9 cellular contexts compared by ENCODE assay signal in genomic region chr6:125957845-125958244, GRCh38. TPM values are rescaled to one million over a fixed set of nuclear protein-coding genes. Genes with fewer than 3 reads are reported as not detected.
A peak's percentile ranks its signal among the peaks of the same experiment; 100 is the strongest.
DNase-seq lines count a peak whose midpoint lies in the region; ATAC-seq and TF ChIP-seq lines count a peak whose summit lies in the region.
"Had no signal": no experiment of that assay in that cellular context is flagged by ENCODE, and none has a peak within 500 bp of the region (broad histone marks: within the 10 kb centered on the region; RNA-seq: fewer than 3 reads in every experiment).

No MANE protein-coding gene starts in this region.

- H3K27me3 Mint-ChIP-seq in activated CD4-positive, alpha-beta T cell treated with anti-CD3 and anti-CD28 coated beads, Interleukin-2, amount 10 ng/mL, durations not matched to agents 24 days and 14 days: peaks cover 1% of the 10 kb centered on the region
- H3K27me3 Mint-ChIP-seq: activated naive CD4-positive, alpha-beta T cell treated with anti-CD3 and anti-CD28 coated beads, Interleukin-2, amount 50 U/mL, for 24 hours had no signal

- H3K9me3 Mint-ChIP-seq in activated CD4-positive, alpha-beta T cell treated with anti-CD3 and anti-CD28 coated beads, Interleukin-2, amount 10 ng/mL, durations not matched to agents 24 days and 14 days: no peaks in the 10 kb centered on the region
- H3K9me3 Mint-ChIP-seq: activated naive CD4-positive, alpha-beta T cell treated with anti-CD3 and anti-CD28 coated beads, Interleukin-2, amount 50 U/mL, for 24 hours had no signal

- H3K36me3 ChIP-seq in cardiac muscle cell: no peaks in the 10 kb centered on the region
- no peaks in the 10 kb centered on the region for H3K36me3 ChIP-seq in SU-DHL-6 (ENCODE audit: low read length)
- H3K36me3 ChIP-seq in heart right ventricle: peaks cover 0 to 8% (median 0%) of the 10 kb centered on the region in 9 donors

- H3K4me2 ChIP-seq in SU-DHL-6 (ENCODE audit: low read depth, low read length, poor library complexity, severe bottlenecking): peak overlapping the region; percentile 88

- peak overlapping the region; percentile 66 for H3K4me3 ChIP-seq in cardiac muscle cell
- H3K4me3 ChIP-seq in SU-DHL-6 (ENCODE audit: insufficient read depth, low read length, poor library complexity, severe bottlenecking): peak overlapping the region; percentile 82
- peak overlapping the region; percentile 70 to 100 (median 84) for H3K4me3 ChIP-seq in heart right ventricle
- H3K4me3 ChIP-seq in skin epidermis: peak overlapping the region; percentile 54 to 95 (median 78)

- H3F3A ChIP-seq in SU-DHL-6 (ENCODE audit: insufficient read depth): no peaks in the 10 kb centered on the region

- H3K4me3 Mint-ChIP-seq in activated CD4-positive, alpha-beta T cell treated with anti-CD3 and anti-CD28 coated beads, Interleukin-2, amount 10 ng/mL, durations not matched to agents 24 days and 14 days: no peak overlapping the region
- H3K4me3 Mint-ChIP-seq: activated naive CD4-positive, alpha-beta T cell treated with anti-CD3 and anti-CD28 coated beads, Interleukin-2, amount 50 U/mL, for 24 hours had no signal

- peak overlapping the region; percentile 91 for H3K9ac ChIP-seq in SU-DHL-6 (ENCODE audit: low read length)

- no peaks in the 10 kb centered on the region for H3K27me3 ChIP-seq in cardiac muscle cell
- no peaks in the 10 kb centered on the region for H3K27me3 ChIP-seq in SU-DHL-6 (ENCODE audit: low read length)
- no peaks in the 10 kb centered on the region for H3K27me3 ChIP-seq in heart right ventricle

- peaks cover 4% of the 10 kb centered on the region for H3K4me1 Mint-ChIP-seq in activated CD4-positive, alpha-beta T cell treated with anti-CD3 and anti-CD28 coated beads, Interleukin-2, amount 10 ng/mL, durations not matched to agents 24 days and 14 days

- peaks cover 10% of the 10 kb centered on the region for H3K4me1 ChIP-seq in cardiac muscle cell (ENCODE audit: low read depth)
- peaks cover 0 to 30% (median 24%) of the 10 kb centered on the region in 9 donors for H3K4me1 ChIP-seq in heart right ventricle

- no peak for TF ChIP-seq CTCF in cardiac muscle cell (IDR thresholded peaks at IDR 0.05; ENCODE audit: low read depth, low read length)
- no peak for TF ChIP-seq CTCF in SU-DHL-6 (IDR thresholded peaks at IDR 0.05; ENCODE audit: insufficient read depth, low read length, poor library complexity, severe bottlenecking)
- TF ChIP-seq CTCF in heart right ventricle (IDR thresholded peaks at IDR 0.05): no peak

- no peaks in the 10 kb centered on the region for H3K9me3 ChIP-seq in cardiac muscle cell (ENCODE audit: low read depth)
- H3K9me3 ChIP-seq in SU-DHL-6 (ENCODE audit: insufficient read depth, low read length): no peaks in the 10 kb centered on the region
- H3K9me3 ChIP-seq in heart right ventricle: no peaks in the 10 kb centered on the region

- H3K27ac Mint-ChIP-seq in activated CD4-positive, alpha-beta T cell treated with anti-CD3 and anti-CD28 coated beads, Interleukin-2, amount 10 ng/mL, durations not matched to agents 24 days and 14 days: no peak overlapping the region
- H3K27ac Mint-ChIP-seq: activated naive CD4-positive, alpha-beta T cell treated with anti-CD3 and anti-CD28 coated beads, Interleukin-2, amount 50 U/mL, for 24 hours had no signal

- DNase-seq in cardiac muscle cell (ENCODE audit: low read depth in 1 of 2, low spot score in 1 of 2) (peak in 1 of 2 donors; percentile 83), cardiac septum (ENCODE audit: low spot score) (no peak), heart right ventricle (no peak)
- no peak for DNase-seq in activated naive CD4-positive, alpha-beta T cell treated with Interleukin-2 at 50 U/mL for 16 hours
- no peak for DNase-seq in activated CD4-positive, alpha-beta T cell treated with anti-CD3 and anti-CD28 coated beads, Interleukin-2, amount 10 ng/mL, durations not matched to agents 24 days and 14 days

- no peak overlapping the region for H2AFZ ChIP-seq in SU-DHL-6 (ENCODE audit: low read depth, low read length, severe bottlenecking)

- peaks cover 14% of the 10 kb centered on the region for H3K79me2 ChIP-seq in SU-DHL-6 (ENCODE audit: insufficient read depth, low read length)

- ATAC-seq in heart right ventricle (peak in 3 of 8 donors; percentile 20 to 44 (median 30)), HG03565 (IDR thresholded peaks at IDR 0.05; ENCODE audit: unreplicated experiment) (no peak)

- H3K27ac ChIP-seq in cardiac muscle cell (peak overlapping the region; percentile 97), SU-DHL-6 (ENCODE audit: low read depth, low read length) (no peak overlapping the region), heart right ventricle (peak overlapping the region in 6 of 10 donors; percentile 94 to 97 (median 96)), skin epidermis (peak overlapping the region in 19 of 21 experiments; percentile 86 to 100 (median 96))

- no peaks in the 10 kb centered on the region for H3K36me3 Mint-ChIP-seq in activated CD4-positive, alpha-beta T cell treated with anti-CD3 and anti-CD28 coated beads, Interleukin-2, amount 10 ng/mL, durations not matched to agents 24 days and 14 days (ENCODE audit: low read depth)
- H3K36me3 Mint-ChIP-seq: activated naive CD4-positive, alpha-beta T cell treated with anti-CD3 and anti-CD28 coated beads, Interleukin-2, amount 50 U/mL, for 24 hours had no signal

- H3K9me2 ChIP-seq in SU-DHL-6 (replicated peaks; ENCODE audit: insufficient read depth, low read length): no peaks in the 10 kb centered on the region

- intact Hi-C loops in cardiac septum (cut with DNase I) (loop anchor here (5.0 to 10.0 kb wide), 3 partner anchors 101 to 653 kb away; partner anchors contain the start of genes HDDC2 and NCOA7), heart right ventricle (cut with DNase I) (loop anchor here in 8 of 10 donors (2.0 to 10.0 kb wide), 12 partner anchors 41 to 656 kb away; partner anchors contain the start of genes NCOA7 (in 3 of the 8) and HDDC2 (in 2 of the 8))
- intact Hi-C loops in activated CD4-positive, alpha-beta T cell treated with anti-CD3 and anti-CD28 coated beads, Interleukin-2, amount 10 ng/mL, durations not matched to agents 24 days and 14 days (cut with micrococcal nuclease): loop anchor here (2.0 to 5.0 kb wide), 3 partner anchors 17 to 656 kb away; partner anchors contain the start of gene HDDC2

- 40 to 42% methylated on average over 4 of the region's 4 CpGs for WGBS in heart right ventricle, 2 donors

- peaks cover 4% of the 10 kb centered on the region; the same call in 1 of the 2 replicates for H4K20me1 ChIP-seq in SU-DHL-6 (ENCODE audit: low read depth, low read length)

RNA-seq across cellular contexts. Expression of gene HINT3, which starts 1.3 kb away (rescaled TPM):
- 34.5 and 43.3 TPM in 2 replicates for total RNA-seq in cardiac muscle cell
- 30.8 and 35.2 TPM in 2 replicates for polyA plus RNA-seq in cardiac muscle cell
- 35.0 TPM for total RNA-seq in cardiac septum
- 10 to 100 TPM; 29.8 to 41.6 (median 33.8) TPM for total RNA-seq in heart right ventricle
- polyA plus RNA-seq in heart right ventricle: 10 to 100 TPM in 1 of 2 donors, 1 to 10 TPM in 1; 6.2 to 11.7 TPM
- total RNA-seq in activated CD4-positive, alpha-beta T cell treated with anti-CD3 and anti-CD28 coated beads, Interleukin-2, amount 10 ng/mL, durations not matched to agents 24 days and 14 days: 8.5 and 8.9 TPM in 2 replicates

RNA-seq across cellular contexts. Expression of gene TRMT11, which starts 28.5 kb away (rescaled TPM):
- total RNA-seq in cardiac muscle cell: 30.8 and 68.6 TPM in 2 replicates
- 46.5 and 67.6 TPM in 2 replicates for polyA plus RNA-seq in cardiac muscle cell
- 13.3 TPM for total RNA-seq in cardiac septum
- total RNA-seq in heart right ventricle: 10 to 100 TPM in 9 of 10 donors, 1 to 10 TPM in 1; 9.8 to 15.8 (median 11.0) TPM
- 10 to 100 TPM in 1 of 2 donors, 1 to 10 TPM in 1; 7.2 to 13.2 TPM for polyA plus RNA-seq in heart right ventricle
- 33.6 and 34.4 TPM in 2 replicates for total RNA-seq in activated CD4-positive, alpha-beta T cell treated with anti-CD3 and anti-CD28 coated beads, Interleukin-2, amount 10 ng/mL, durations not matched to agents 24 days and 14 days
